1 cellular context compared by ENCODE assay signal in genomic region chr12:76909290-76909689, GRCh38.
A peak's percentile ranks its signal among the peaks of the same experiment; 100 is the strongest.
TF ChIP-seq lines count a peak whose summit lies in the region.

No MANE protein-coding gene starts in this region.

TF ChIP-seq in HEK293, 187 proteins besides CTCF, POLR2A, EP300 and RAD21 (continued from another document):
- TF ChIP-seq PRDM4 (tag by site-specific recombination; IDR thresholded peaks at IDR 0.05), result peak; percentile 19; the same call in 1 of the 2 replicates
- 0 out of 2 replicates have a peak, but pooled peaks have one; percentile 12 for TF ChIP-seq ZNF366 (tag by site-specific recombination; conservative IDR thresholded peaks at IDR 0.05)
- 0 out of 2 replicates have a peak, but pooled peaks have one; percentile 32 for TF ChIP-seq IKZF3 (tag by site-specific recombination; IDR thresholded peaks at IDR 0.05)
- TF ChIP-seq HIC1 (tag by site-specific recombination; IDR thresholded peaks at IDR 0.05), result peak; percentile 71
- TF ChIP-seq ZNF394 (tag by site-specific recombination; IDR thresholded peaks at IDR 0.05; ENCODE audit: borderline replicate concordance), result no peak
- no peak for TF ChIP-seq ZNF76 (tag by site-specific recombination; IDR thresholded peaks at IDR 0.05; ENCODE audit: borderline replicate concordance, low read depth)
- TF ChIP-seq FEZF1 (tag by site-specific recombination; IDR thresholded peaks at IDR 0.05), result peak; percentile 76
- no peak for TF ChIP-seq ZNF513 (tag by site-specific recombination; IDR thresholded peaks at IDR 0.05)
- no peak for TF ChIP-seq ZNF138 (tag by site-specific recombination; IDR thresholded peaks at IDR 0.05; ENCODE audit: borderline replicate concordance)
- TF ChIP-seq SP7 (tag by site-specific recombination; IDR thresholded peaks at IDR 0.05), result 0 out of 2 replicates have a peak, but pooled peaks have one; percentile 27
- TF ChIP-seq GLIS1 (tag by site-specific recombination; IDR thresholded peaks at IDR 0.05), result peak; percentile 45
- TF ChIP-seq OSR2 (tag by site-specific recombination; IDR thresholded peaks at IDR 0.05), result peak; percentile 36; the same call in 1 of the 2 replicates
- TF ChIP-seq ZBTB17 (tag by site-specific recombination; IDR thresholded peaks at IDR 0.05), result peak; percentile 75
- 0 out of 2 replicates have a peak, but pooled peaks have one; percentile 37 for TF ChIP-seq ZEB2 (tag by site-specific recombination; IDR thresholded peaks at IDR 0.05)
- no peak for TF ChIP-seq ZNF133 (tag by site-specific recombination; IDR thresholded peaks at IDR 0.05)
- TF ChIP-seq ZBTB8A (tag by site-specific recombination; IDR thresholded peaks at IDR 0.05), result peak; percentile 81
- no peak for TF ChIP-seq ZNF747 (tag by site-specific recombination; IDR thresholded peaks at IDR 0.05)
- peak; percentile 86 for TF ChIP-seq GFI1B (tag by site-specific recombination; IDR thresholded peaks at IDR 0.05)
- TF ChIP-seq ZBTB44 (tag by site-specific recombination; IDR thresholded peaks at IDR 0.05), result peak; percentile 29; the same call in 1 of the 2 replicates
- peak; percentile 26; the same call in 1 of the 2 replicates for TF ChIP-seq ZIC2 (tag by site-specific recombination; IDR thresholded peaks at IDR 0.05)
- no peak for TF ChIP-seq ZNF416 (tag by site-specific recombination; IDR thresholded peaks at IDR 0.05)
- TF ChIP-seq PATZ1 (tag by site-specific recombination; IDR thresholded peaks at IDR 0.05), result peak; percentile 41; the same call in 1 of the 2 replicates
- TF ChIP-seq ZSCAN16 (tag by site-specific recombination; IDR thresholded peaks at IDR 0.05), result peak; percentile 98
- no peak for TF ChIP-seq ZNF121 (tag by site-specific recombination; IDR thresholded peaks at IDR 0.05)
- no peak for TF ChIP-seq ZSCAN5A (tag by site-specific recombination; IDR thresholded peaks at IDR 0.05)
- no peak for TF ChIP-seq ZNF239 (tag by site-specific recombination; IDR thresholded peaks at IDR 0.05)
- no peak for TF ChIP-seq ZNF140 (tag by site-specific recombination; IDR thresholded peaks at IDR 0.05)
- no peak for TF ChIP-seq ZNF302 (tag by site-specific recombination; IDR thresholded peaks at IDR 0.05; ENCODE audit: low read depth)
- no peak for TF ChIP-seq ZNF561 (tag by site-specific recombination; IDR thresholded peaks at IDR 0.05; ENCODE audit: borderline replicate concordance)
- TF ChIP-seq REST (tag by site-specific recombination; IDR thresholded peaks at IDR 0.05), result no peak
- no peak for TF ChIP-seq BCL11A (tag by site-specific recombination; IDR thresholded peaks at IDR 0.05; ENCODE audit: low read depth)
- TF ChIP-seq ZNF596 (tag by site-specific recombination; IDR thresholded peaks at IDR 0.05), result no peak
- TF ChIP-seq MEIS1 (CRISPR knock-in tag; IDR thresholded peaks at IDR 0.05; ENCODE audit: borderline replicate concordance), result no peak
